17 cellular contexts compared by ENCODE assay signal in the genomic region with DNA sequence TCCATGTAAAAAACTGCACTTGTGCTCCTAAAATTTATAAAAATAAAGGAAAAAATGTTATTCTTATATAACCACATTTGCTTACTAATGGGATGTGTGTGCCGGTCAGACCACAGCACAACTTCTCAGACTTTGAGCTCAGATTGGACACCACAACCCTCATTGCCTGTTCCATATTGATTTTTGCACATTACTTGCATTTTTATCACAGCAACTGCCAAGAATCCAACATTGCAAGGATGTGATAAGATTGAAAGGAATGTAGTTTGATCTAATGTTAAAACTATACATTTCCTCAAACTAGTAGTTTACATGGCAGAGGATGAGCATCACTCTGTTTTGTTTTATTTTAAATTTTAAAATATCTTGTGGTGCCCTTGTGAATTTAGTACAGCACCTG.
"Had no signal": no experiment of that assay in that cellular context is flagged by ENCODE, and none has a peak within 500 bp of the region (broad histone marks: within the 10 kb centered on the region; RNA-seq: fewer than 3 reads in every experiment).

No MANE protein-coding gene starts in this region.

- H3K27ac ChIP-seq: coronary artery, left ventricle myocardium inferior, sigmoid colon, spleen, thyroid gland, upper lobe of right lung had no signal

- H3K36me3 ChIP-seq: left ventricle myocardium inferior, sigmoid colon, spleen, thyroid gland, upper lobe of right lung had no signal

- H3K27me3 ChIP-seq: sigmoid colon, spleen, thyroid gland, upper lobe of right lung had no signal

- H3K9me3 ChIP-seq: sigmoid colon, spleen, thyroid gland, upper lobe of right lung had no signal

- H3K4me3 ChIP-seq: coronary artery, left ventricle myocardium inferior, sigmoid colon, spleen, thyroid gland, upper lobe of right lung had no signal

- DNase-seq: activated B cell treated with CpG ODN at 0.5 μM for 24 hours; activated CD4-positive, alpha-beta memory T cell treated with anti-CD3 and anti-CD28 coated beads for 36 hours; activated CD4-positive, alpha-beta T cell treated with anti-CD3 and anti-CD28 coated beads for 4 hours; activated naive CD4-positive, alpha-beta T cell treated with Interleukin-2 at 50 U/mL for 16 hours; activated T-cell treated with anti-CD3 and anti-CD28 coated beads, Interleukin-2, amount 50 U/mL, for 48 hours; hippocampal formation; left ventricle myocardium inferior; naive thymus-derived CD4-positive, alpha-beta T cell; retina; sigmoid colon; spleen; stimulated activated CD4-positive, alpha-beta T cell treated with anti-CD3 and anti-CD28 coated beads, Interleukin-4, amount 100 ng/mL, for 1 hour; substantia nigra; T1000; thyroid gland; upper lobe of right lung had no signal

- ATAC-seq: naive thymus-derived CD4-positive, alpha-beta T cell; upper lobe of right lung had no signal

- H3K4me1 ChIP-seq: left ventricle myocardium inferior, sigmoid colon, spleen, upper lobe of right lung had no signal
